9 cellular contexts compared by ENCODE assay signal in the genomic region with DNA sequence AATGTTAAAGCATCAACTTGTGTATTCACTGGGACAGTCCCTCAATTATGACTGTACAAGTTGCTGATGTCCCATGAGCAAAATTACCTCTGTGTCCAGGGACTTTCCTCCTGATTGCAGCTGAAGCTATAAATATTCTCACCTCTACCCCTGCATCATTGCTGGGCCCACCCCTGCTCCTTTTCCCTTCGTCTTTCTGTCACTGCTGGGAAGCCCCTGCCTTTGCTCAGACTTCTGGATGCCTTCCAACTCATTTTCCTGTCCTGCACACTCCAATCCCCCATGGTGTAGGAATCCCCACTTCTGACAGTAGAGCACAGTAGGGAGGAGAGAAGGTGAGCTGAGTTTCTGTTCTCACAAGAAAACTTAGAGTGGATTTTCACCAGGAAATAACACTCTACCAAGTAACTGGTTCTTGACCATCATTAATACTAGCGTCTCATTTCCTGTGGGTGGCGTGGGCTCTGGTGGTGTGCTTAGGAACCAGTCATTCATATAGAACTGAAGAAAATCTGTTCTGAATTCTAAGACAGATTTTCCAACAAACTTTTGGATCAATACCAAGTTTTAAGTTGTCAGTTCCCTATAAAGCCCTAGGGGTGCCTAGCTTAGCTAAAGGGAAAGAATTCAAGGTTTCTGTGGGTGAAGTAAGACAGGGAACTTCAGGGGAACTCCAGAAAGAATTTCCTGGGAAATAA.
DNase-seq lines count a peak whose midpoint lies in the region; ATAC-seq and TF ChIP-seq lines count a peak whose summit lies in the region.
"Had no signal": no experiment of that assay in that cellular context is flagged by ENCODE, and none has a peak within 500 bp of the region (broad histone marks: within the 10 kb centered on the region; RNA-seq: fewer than 3 reads in every experiment).

No MANE protein-coding gene starts in this region.

- dilution Hi-C loops in mammary epithelial cell (cut with HindIII; ENCODE audit: low sequenced_read_pairs): no loop called here

- H3K4me1 ChIP-seq in mammary epithelial cell (ENCODE audit: insufficient read depth, low read length): peaks cover 8% of the 10 kb centered on the region
- H3K4me1 ChIP-seq: prostate gland had no signal

- no peak overlapping the region for H3K27ac ChIP-seq in mammary epithelial cell (ENCODE audit: insufficient read depth, low read depth, low read length)
- H3K27ac ChIP-seq: prostate gland had no signal

- no peak overlapping the region for H3K4me3 Mint-ChIP-seq in T-helper 2 cell treated with Interferon-gamma antibody and Interleukin-4, amounts not matched to agents 5 μg/mL and 100 μg/mL, for 36 hours

- no peak overlapping the region for H2AFZ ChIP-seq in mammary epithelial cell (ENCODE audit: low read depth, low read length)

- intact Hi-C loops in mammary epithelial cell (cut with micrococcal nuclease): loop anchor here (10.0 kb wide), 1 partner anchor 383 kb away; no protein-coding TSS in a partner anchor
- intact Hi-C loops in cardiac septum (cut with DNase I): loop anchor here (10.0 kb wide), 1 partner anchor 133 kb away; no protein-coding TSS in a partner anchor

- H3K4me1 Mint-ChIP-seq in T-helper 2 cell treated with Interferon-gamma antibody and Interleukin-4, amounts not matched to agents 5 μg/mL and 100 μg/mL, for 36 hours (ENCODE audit: low read depth): no peaks in the 10 kb centered on the region

- no peak overlapping the region for H3K4me2 ChIP-seq in mammary epithelial cell (ENCODE audit: insufficient read depth, low read depth, low read length)

- no peaks in the 10 kb centered on the region for H3K9me3 Mint-ChIP-seq in T-helper 2 cell treated with Interferon-gamma antibody and Interleukin-4, amounts not matched to agents 5 μg/mL and 100 μg/mL, for 36 hours

- no peaks in the 10 kb centered on the region for H4K20me1 ChIP-seq in mammary epithelial cell (ENCODE audit: insufficient read depth, low read length)

- ATAC-seq in GM19351 (IDR thresholded peaks at IDR 0.05; ENCODE audit: unreplicated experiment) (peak; percentile 79), HG03342 (IDR thresholded peaks at IDR 0.05; ENCODE audit: unreplicated experiment) (peak; percentile 75)

- H3K4me3 ChIP-seq in mammary epithelial cell (replicated peaks in 1 of 3; ENCODE audit: insufficient read depth in 1 of 3, low read depth in 2 of 3, low read length in 3 of 3): no peak overlapping the region
- H3K4me3 ChIP-seq: prostate gland had no signal

- in situ Hi-C loops in Caki2 (cut with HindIII; ENCODE audit: low pct_unique_long_range_greater_than_20kb, low sequenced_read_pairs): no loop called here
- in situ Hi-C loops in mammary epithelial cell (cut with MboI; ENCODE audit: low sequenced_read_pairs in 2 of 2): no loop called here

- no peaks in the 10 kb centered on the region for H3K36me3 ChIP-seq in mammary epithelial cell (ENCODE audit: insufficient read depth, low read length)
- H3K36me3 ChIP-seq: prostate gland had no signal

- H3K79me2 ChIP-seq in mammary epithelial cell (ENCODE audit: insufficient read depth, low read length): no peaks in the 10 kb centered on the region

- H3K27me3 ChIP-seq in mammary epithelial cell (ENCODE audit: insufficient read depth, low read length): no peaks in the 10 kb centered on the region

- no peak overlapping the region for H3K9ac ChIP-seq in mammary epithelial cell (ENCODE audit: insufficient read depth, low read length)

- no peak overlapping the region for H3K27ac Mint-ChIP-seq in T-helper 2 cell treated with Interferon-gamma antibody and Interleukin-4, amounts not matched to agents 5 μg/mL and 100 μg/mL, for 36 hours

- no peak for TF ChIP-seq CTCF in mammary epithelial cell (conservative IDR thresholded peaks at IDR 0.05 in 1 of 2, IDR thresholded peaks at IDR 0.05 in 1 of 2; ENCODE audit: extremely low read depth in 1 of 2, insufficient read depth in 1 of 2, low read depth in 1 of 2, low read length in 2 of 2)

- no peaks in the 10 kb centered on the region for H3K9me3 ChIP-seq in mammary epithelial cell (replicated peaks; ENCODE audit: insufficient read depth, low read length)
- H3K9me3 ChIP-seq: prostate gland had no signal

- H3K27me3 Mint-ChIP-seq in T-helper 2 cell treated with Interferon-gamma antibody and Interleukin-4, amounts not matched to agents 5 μg/mL and 100 μg/mL, for 36 hours (ENCODE audit: low read depth): peaks cover 5% of the 10 kb centered on the region

- H3K36me3 Mint-ChIP-seq in T-helper 2 cell treated with Interferon-gamma antibody and Interleukin-4, amounts not matched to agents 5 μg/mL and 100 μg/mL, for 36 hours (ENCODE audit: low read depth): no peaks in the 10 kb centered on the region

- CTCF ChIA-PET in mammary epithelial cell (lab: Charles Lee; ENCODE audit: low non-redundant PET): no interaction called here

- no TSS peak for BruUV-seq in mammary epithelial cell (replicated peaks; lab: Mats Ljungman, UMichigan)

- WGBS in mammary epithelial cell (ENCODE audit: low coverage, missing lambda C conversion rate): 47% methylated on average over 3 of the region's 3 CpGs

- DNase-seq in Caki2 (ENCODE audit: low read depth): peak; percentile 19
- peak; percentile 61 for DNase-seq in mammary epithelial cell
- no peak for DNase-seq in DMS153 treated with DMSO at 0.1 percent for 48 hours (lab: John Stamatoyannopoulos, UW; ENCODE audit: unreplicated experiment)
- no peak for DNase-seq in T-helper 2 cell treated with Interferon-gamma antibody and Interleukin-4, amounts not matched to agents 5 μg/mL and 100 μg/mL, for 36 hours (ENCODE audit: low spot score)
- DNase-seq in cardiac septum (ENCODE audit: low spot score): no peak
- DNase-seq in midbrain (lab: John Stamatoyannopoulos, UW): no peak

Comparison
In these comparisons a context has a peak if more than half of its experiments do, and no peak if none do; other contexts are left out.
1. DNase-seq: peak in Caki2 (single experiment) and mammary epithelial cell (single experiment); none in DMS153 treated with DMSO at 0.1 percent for 48 hours (single experiment), T-helper 2 cell treated with Interferon-gamma antibody and Interleukin-4, amounts not matched to agents 5 μg/mL and 100 μg/mL, for 36 hours (single experiment), cardiac septum (single experiment) and midbrain (single experiment).